Comparison of ENCODE assay signal across 1 cellular context in the genomic region with DNA sequence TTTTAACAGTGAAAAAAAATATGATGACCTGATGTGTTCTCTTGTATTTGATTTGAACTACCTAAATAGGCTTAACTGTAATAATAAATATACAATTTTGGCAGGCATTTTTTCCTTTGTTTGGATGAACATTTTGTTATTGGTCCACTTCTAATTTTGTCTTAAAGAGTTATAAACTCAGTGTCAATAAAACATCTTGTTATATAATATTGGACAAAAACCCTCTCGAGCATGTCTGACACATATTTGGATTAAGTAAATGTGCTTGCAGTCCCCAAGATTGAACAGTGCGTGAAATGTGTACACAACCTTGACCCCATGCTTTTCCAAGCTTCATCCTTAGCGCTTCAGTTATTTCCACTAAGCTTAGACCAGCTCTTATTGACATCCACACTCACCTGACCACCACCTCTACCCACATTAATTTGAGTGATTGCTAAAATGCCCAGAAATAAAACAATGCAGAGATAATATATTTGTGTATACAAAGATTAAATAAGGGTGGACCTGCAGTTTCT.
A peak's percentile ranks its signal among the peaks of the same experiment; 100 is the strongest.
TF ChIP-seq lines count a peak whose summit lies in the region.

No MANE protein-coding gene starts in this region.

TF ChIP-seq in HepG2, 621 proteins besides CTCF, POLR2A, EP300 and RAD21 (continues in another document):
- TF ChIP-seq ZNF441 (CRISPR knock-in tag; IDR thresholded peaks at IDR 0.05; ENCODE audit: borderline replicate concordance) (no peak), CENPT (CRISPR knock-in tag; IDR thresholded peaks at IDR 0.05; ENCODE audit: low read depth) (no peak), NR2F2 (IDR thresholded peaks at IDR 0.05; ENCODE audit: borderline replicate concordance, low read depth) (peak; percentile 74), AHDC1 (CRISPR knock-in tag; IDR thresholded peaks at IDR 0.05; ENCODE audit: borderline replicate concordance) (0 out of 2 replicates have a peak, but pooled peaks have one; percentile 49), POLR2AphosphoS2 (IDR thresholded peaks at IDR 0.05; ENCODE audit: low read depth, low read length) (no peak), ZBTB39 (CRISPR knock-in tag; IDR thresholded peaks at IDR 0.05) (no peak), NFATC3 (CRISPR knock-in tag; IDR thresholded peaks at IDR 0.05) (no peak), SUZ12 (IDR thresholded peaks at IDR 0.05; ENCODE audit: low read depth, low read length) (no peak), PCBP1 (IDR thresholded peaks at IDR 0.05; ENCODE audit: borderline replicate concordance, low read depth, low read length) (no peak), ZNF138 (CRISPR knock-in tag; IDR thresholded peaks at IDR 0.05; ENCODE audit: low read depth) (no peak), FOXC1 (CRISPR knock-in tag; IDR thresholded peaks at IDR 0.05; ENCODE audit: borderline replicate concordance) (no peak), LRRFIP1 (CRISPR knock-in tag; conservative IDR thresholded peaks at IDR 0.05) (no peak), MXI1 (IDR thresholded peaks at IDR 0.05; ENCODE audit: borderline replicate concordance, low read depth, low read length) (no peak; the same call in 2 of the 3 replicates), ATF3 (CRISPR knock-in tag; IDR thresholded peaks at IDR 0.05) (no peak), KMT2A (CRISPR knock-in tag; IDR thresholded peaks at IDR 0.05) (no peak), NFYC (CRISPR knock-in tag; IDR thresholded peaks at IDR 0.05) (no peak), ZNF883 (CRISPR knock-in tag; IDR thresholded peaks at IDR 0.05; ENCODE audit: not compliant biosample characterization) (no peak), ZNF788 (CRISPR knock-in tag; IDR thresholded peaks at IDR 0.05; ENCODE audit: borderline replicate concordance) (no peak), RBM22 (optimal IDR thresholded peaks at IDR 0.05; ENCODE audit: low read length) (no peak), BHLHE40 (IDR thresholded peaks at IDR 0.05; ENCODE audit: low read length) (no peak), ZNF432 (CRISPR knock-in tag; IDR thresholded peaks at IDR 0.05; ENCODE audit: borderline replicate concordance) (no peak), ZNF44 (CRISPR knock-in tag; IDR thresholded peaks at IDR 0.05) (no peak), ZNF501 (CRISPR knock-in tag; IDR thresholded peaks at IDR 0.05) (no peak), ATF5 (CRISPR knock-in tag; IDR thresholded peaks at IDR 0.05; ENCODE audit: low read depth) (no peak), SCMH1 (CRISPR knock-in tag; IDR thresholded peaks at IDR 0.05; ENCODE audit: borderline replicate concordance) (no peak), ELF3 (CRISPR knock-in tag; IDR thresholded peaks at IDR 0.05) (0 out of 2 replicates have a peak, but pooled peaks have one; percentile 26), FOXP1 (IDR thresholded peaks at IDR 0.05) (no peak), FOXP1 (CRISPR knock-in tag; IDR thresholded peaks at IDR 0.05) (peak; percentile 56), NR2F1 (CRISPR knock-in tag; IDR thresholded peaks at IDR 0.05) (peak; percentile 75 to 76; a peak in 3 of 4 replicates), SOX6 (IDR thresholded peaks at IDR 0.05) (no peak), SOX6 (CRISPR knock-in tag; IDR thresholded peaks at IDR 0.05) (peak; percentile 61), DBP (CRISPR knock-in tag; IDR thresholded peaks at IDR 0.05; ENCODE audit: not compliant biosample characterization) (no peak), THAP11 (CRISPR knock-in tag; IDR thresholded peaks at IDR 0.05) (0 out of 2 replicates have a peak, but pooled peaks have one; percentile 23), ZUFSP (CRISPR knock-in tag; IDR thresholded peaks at IDR 0.05; ENCODE audit: borderline replicate concordance) (no peak), HOXA9 (CRISPR knock-in tag; IDR thresholded peaks at IDR 0.05; ENCODE audit: borderline replicate concordance) (no peak), ZBTB2 (CRISPR knock-in tag; IDR thresholded peaks at IDR 0.05; ENCODE audit: low read depth) (no peak), ZNF652 (CRISPR knock-in tag; IDR thresholded peaks at IDR 0.05; ENCODE audit: borderline replicate concordance, low read depth) (peak; percentile 45; the same call in 1 of the 2 replicates), ZNF17 (CRISPR knock-in tag; IDR thresholded peaks at IDR 0.05) (no peak), ZNF614 (CRISPR knock-in tag; IDR thresholded peaks at IDR 0.05; ENCODE audit: borderline replicate concordance) (0 out of 2 replicates have a peak, but pooled peaks have one; percentile 36), MTA1 (CRISPR knock-in tag; IDR thresholded peaks at IDR 0.05; ENCODE audit: borderline replicate concordance) (no peak), PRPF4 (IDR thresholded peaks at IDR 0.05; ENCODE audit: low read depth, low read length, poor library complexity, severe bottlenecking) (no peak), POLR2AphosphoS5 (IDR thresholded peaks at IDR 0.05; ENCODE audit: low read depth, low read length) (no peak), SKI (IDR thresholded peaks at IDR 0.05; ENCODE audit: partially characterized antibody) (peak; percentile 17), TCF7L2 (IDR thresholded peaks at IDR 0.05; ENCODE audit: low read depth, low read length) (no peak)
- TF ChIP-seq, protein P1, sequence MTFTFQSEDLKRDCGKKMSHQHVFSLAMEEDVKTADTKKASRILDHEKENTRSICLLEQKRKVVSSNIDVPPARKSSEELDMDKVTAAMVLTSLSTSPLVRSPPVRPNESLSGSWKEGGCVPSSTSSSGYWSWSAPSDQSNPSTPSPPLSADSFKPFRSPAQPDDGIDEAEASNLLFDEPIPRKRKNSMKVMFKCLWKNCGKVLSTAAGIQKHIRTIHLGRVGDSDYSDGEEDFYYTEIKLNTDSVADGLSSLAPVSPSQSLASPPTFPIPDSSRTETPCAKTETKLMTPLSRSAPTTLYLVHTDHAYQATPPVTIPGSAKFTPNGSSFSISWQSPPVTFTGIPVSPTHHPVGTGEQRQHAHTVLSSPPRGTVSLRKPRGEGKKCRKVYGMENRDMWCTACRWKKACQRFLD (CRISPR knock-in tag; IDR thresholded peaks at IDR 0.05; ENCODE audit: borderline replicate concordance), result no peak
- TF ChIP-seq, protein P2, sequence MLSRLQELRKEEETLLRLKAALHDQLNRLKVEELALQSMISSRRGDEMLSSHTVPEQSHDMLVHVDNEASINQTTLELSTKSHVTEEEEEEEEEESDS (CRISPR knock-in tag; IDR thresholded peaks at IDR 0.05; ENCODE audit: borderline replicate concordance), result no peak
